ENCODE assay signal across 1 cellular context in the genomic region with DNA sequence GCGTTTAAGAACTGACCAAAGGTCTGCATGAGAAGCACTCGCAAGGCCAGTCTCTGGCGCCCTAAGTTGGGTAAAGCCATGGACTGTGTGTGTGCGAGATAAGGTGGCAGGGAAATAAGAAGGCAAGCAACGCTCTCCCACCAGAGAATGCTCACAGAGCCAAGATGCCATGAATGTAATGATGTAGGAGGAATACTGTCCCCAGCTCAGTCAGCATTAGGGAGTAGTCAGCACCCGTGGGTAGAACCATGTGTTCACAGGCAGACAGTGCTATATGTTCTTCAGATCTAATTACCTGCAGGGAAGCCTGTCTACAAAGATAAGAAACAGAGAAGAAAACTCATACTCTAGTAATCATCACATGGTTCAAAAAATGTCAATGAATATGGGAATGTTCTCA.
TF ChIP-seq lines count a peak whose summit lies in the region.

No MANE protein-coding gene starts in this region.

TF ChIP-seq in K562, 482 proteins besides CTCF, POLR2A, EP300 and RAD21 (continued from another document):
- TF ChIP-seq, protein P1, sequence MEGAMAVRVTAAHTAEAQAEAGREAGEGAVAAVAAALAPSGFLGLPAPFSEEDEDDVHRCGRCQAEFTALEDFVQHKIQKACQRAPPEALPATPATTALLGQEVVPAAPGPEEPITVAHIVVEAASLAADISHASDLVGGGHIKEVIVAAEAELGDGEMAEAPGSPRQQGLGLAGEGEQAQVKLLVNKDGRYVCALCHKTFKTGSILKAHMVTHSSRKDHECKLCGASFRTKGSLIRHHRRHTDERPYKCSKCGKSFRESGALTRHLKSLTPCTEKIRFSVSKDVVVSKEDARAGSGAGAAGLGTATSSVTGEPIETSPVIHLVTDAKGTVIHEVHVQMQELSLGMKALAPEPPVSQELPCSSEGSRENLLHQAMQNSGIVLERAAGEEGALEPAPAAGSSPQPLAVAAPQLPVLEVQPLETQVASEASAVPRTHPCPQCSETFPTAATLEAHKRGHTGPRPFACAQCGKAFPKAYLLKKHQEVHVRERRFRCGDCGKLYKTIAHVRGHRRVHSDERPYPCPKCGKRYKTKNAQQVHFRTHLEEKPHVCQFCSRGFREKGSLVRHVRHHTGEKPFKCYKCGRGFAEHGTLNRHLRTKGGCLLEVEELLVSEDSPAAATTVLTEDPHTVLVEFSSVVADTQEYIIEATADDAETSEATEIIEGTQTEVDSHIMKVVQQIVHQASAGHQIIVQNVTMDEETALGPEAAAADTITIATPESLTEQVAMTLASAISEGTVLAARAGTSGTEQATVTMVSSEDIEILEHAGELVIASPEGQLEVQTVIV (CRISPR knock-in tag; IDR thresholded peaks at IDR 0.05; ENCODE audit: borderline replicate concordance): no peak
- TF ChIP-seq TRIM24 (IDR thresholded peaks at IDR 0.05) (peak; percentile 49 to 51; a peak in 2 of 4 replicates), MYBL2 (IDR thresholded peaks at IDR 0.05; ENCODE audit: low read depth) (no peak), MYBL2 (CRISPR knock-in tag; IDR thresholded peaks at IDR 0.05; ENCODE audit: borderline replicate concordance) (no peak), ETV5 (CRISPR knock-in tag; IDR thresholded peaks at IDR 0.05; ENCODE audit: low read depth) (0 out of 2 replicates have a peak, but pooled peaks have one; percentile 43), ZNF354B (CRISPR knock-in tag; IDR thresholded peaks at IDR 0.05) (no peak), RBM25 (IDR thresholded peaks at IDR 0.05; ENCODE audit: low read depth, low read length, severe bottlenecking) (no peak), DPF2 (IDR thresholded peaks at IDR 0.05) (peak; percentile 73), ZNF57 (CRISPR knock-in tag; IDR thresholded peaks at IDR 0.05) (no peak), CBX8 (IDR thresholded peaks at IDR 0.05; ENCODE audit: borderline replicate concordance, extremely low read depth, low read depth, low read length, poor library complexity, severe bottlenecking) (no peak), ZNF347 (CRISPR knock-in tag; IDR thresholded peaks at IDR 0.05; ENCODE audit: low read depth) (no peak), POLR2H (tag; IDR thresholded peaks at IDR 0.05; ENCODE audit: low read depth) (no peak), GATA2 (CRISPR knock-in tag; IDR thresholded peaks at IDR 0.05) (peak; percentile 58), TAF15 (IDR thresholded peaks at IDR 0.05; ENCODE audit: low read depth, low read length) (no peak)
- TF ChIP-seq, protein P2, sequence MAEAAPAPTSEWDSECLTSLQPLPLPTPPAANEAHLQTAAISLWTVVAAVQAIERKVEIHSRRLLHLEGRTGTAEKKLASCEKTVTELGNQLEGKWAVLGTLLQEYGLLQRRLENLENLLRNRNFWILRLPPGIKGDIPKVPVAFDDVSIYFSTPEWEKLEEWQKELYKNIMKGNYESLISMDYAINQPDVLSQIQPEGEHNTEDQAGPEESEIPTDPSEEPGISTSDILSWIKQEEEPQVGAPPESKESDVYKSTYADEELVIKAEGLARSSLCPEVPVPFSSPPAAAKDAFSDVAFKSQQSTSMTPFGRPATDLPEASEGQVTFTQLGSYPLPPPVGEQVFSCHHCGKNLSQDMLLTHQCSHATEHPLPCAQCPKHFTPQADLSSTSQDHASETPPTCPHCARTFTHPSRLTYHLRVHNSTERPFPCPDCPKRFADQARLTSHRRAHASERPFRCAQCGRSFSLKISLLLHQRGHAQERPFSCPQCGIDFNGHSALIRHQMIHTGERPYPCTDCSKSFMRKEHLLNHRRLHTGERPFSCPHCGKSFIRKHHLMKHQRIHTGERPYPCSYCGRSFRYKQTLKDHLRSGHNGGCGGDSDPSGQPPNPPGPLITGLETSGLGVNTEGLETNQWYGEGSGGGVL (CRISPR knock-in tag; IDR thresholded peaks at IDR 0.05): no peak
